8 cellular contexts compared by ENCODE assay signal in genomic region chr17:59620518-59621259, GRCh38. TPM values are rescaled to one million over a fixed set of nuclear protein-coding genes. Genes with fewer than 3 reads are reported as not detected.
DNase-seq lines count a peak whose midpoint lies in the region; ATAC-seq lines count a peak whose summit lies in the region.

No MANE protein-coding gene starts in this region.

- H2BK5ac ChIP-seq in mesenchymal stem cell (ENCODE audit: low read depth, low read length, poor library complexity, severe bottlenecking) = peak overlapping the region; percentile 94

- peak overlapping the region; percentile 48 for H2BK15ac ChIP-seq in mesenchymal stem cell (ENCODE audit: low read depth, poor library complexity, severe bottlenecking)

- H3K79me1 ChIP-seq in mesenchymal stem cell (replicated peaks; ENCODE audit: low read length, poor library complexity, severe bottlenecking) = no peaks in the 10 kb centered on the region

- 10% methylated on average over 3 of the region's 14 CpGs for WGBS in mesenchymal stem cell

- peak overlapping the region in 1 of 2 experiments; percentile 20 for H3K23ac ChIP-seq in mesenchymal stem cell (ENCODE audit: low read length in 2 of 2)

- peak overlapping the region; percentile 99 for H2BK120ac ChIP-seq in mesenchymal stem cell (ENCODE audit: low read depth, low read length)

- H4K91ac ChIP-seq in mesenchymal stem cell (ENCODE audit: low read length) = no peak overlapping the region

- DNase-seq in NCI-H2081 (lab: John Stamatoyannopoulos, UW) (peak; percentile 44 to 65), NCI-H2081 treated with DMSO at 0.1 percent for 48 hours (lab: John Stamatoyannopoulos, UW) (no peak), NCI-H226 (peak; percentile 39), mesenchymal stem cell (peak; percentile 54)
- DNase-seq in activated CD4-positive, alpha-beta T cell treated with anti-CD3 and anti-CD28 coated beads, Interleukin-2, amount 50 U/mL, for 48 hours = peak; percentile 66 to 70
- DNase-seq in stimulated activated CD8-positive, alpha-beta memory T cell treated with anti-CD3 and anti-CD28 coated beads, Interleukin-2, amount 100 ng/mL, for 48 hours (ENCODE audit: low read depth in 2 of 2) = peak; percentile 27 to 52

- H3K14ac ChIP-seq in mesenchymal stem cell (ENCODE audit: low read length in 2 of 2) = peak overlapping the region in 1 of 2 experiments; percentile 98

- H3K27ac ChIP-seq in duodenal mucosa (ENCODE audit: low read depth, low read length) = peak overlapping the region; percentile 99
- peak overlapping the region; percentile 99 for H3K27ac ChIP-seq in mesenchymal stem cell (ENCODE audit: low read length, poor library complexity, severe bottlenecking)

- no peak overlapping the region for H2AFZ ChIP-seq in mesenchymal stem cell (ENCODE audit: low read depth, low read length)

- peak overlapping the region in 1 of 2 experiments; percentile 100 for H3K4ac ChIP-seq in mesenchymal stem cell (ENCODE audit: low read depth in 1 of 2, low read length in 2 of 2)

- H4K8ac ChIP-seq in mesenchymal stem cell (ENCODE audit: low read length) = no peak overlapping the region

- H2BK12ac ChIP-seq in mesenchymal stem cell (ENCODE audit: low read length in 2 of 2) = no peak overlapping the region

- H2AK5ac ChIP-seq in mesenchymal stem cell (ENCODE audit: low read length, severe bottlenecking) = peak overlapping the region; percentile 79

- H3K27me3 ChIP-seq in duodenal mucosa (ENCODE audit: control insufficient read depth in 1 of 2, insufficient read depth in 2 of 2, low read length in 2 of 2) = no peaks in the 10 kb centered on the region
- H3K27me3 ChIP-seq in mesenchymal stem cell (ENCODE audit: control insufficient read depth in 1 of 2, insufficient read depth in 1 of 2, low read length in 2 of 2) = no peaks in the 10 kb centered on the region

- peak overlapping the region; percentile 76 for H3K4me2 ChIP-seq in mesenchymal stem cell (ENCODE audit: low read length, poor library complexity, severe bottlenecking)

- H3K9ac ChIP-seq in duodenal mucosa (ENCODE audit: low read depth in 1 of 2, low read length in 2 of 2) (peak overlapping the region; percentile 96 to 97), mesenchymal stem cell (ENCODE audit: low read length) (peak overlapping the region; percentile 100)

- peak overlapping the region; percentile 96 to 97 for H3K18ac ChIP-seq in mesenchymal stem cell (ENCODE audit: low read depth in 1 of 2, low read length in 2 of 2)

- H3K4me3 ChIP-seq in duodenal mucosa (ENCODE audit: low read depth in 1 of 2, low read length in 2 of 2) = peak overlapping the region; percentile 79 to 98
- H3K4me3 ChIP-seq in mesenchymal stem cell (ENCODE audit: insufficient read depth in 1 of 2, low read depth in 1 of 2, low read length in 2 of 2) = peak overlapping the region; percentile 97 to 98

- H3K9me3 ChIP-seq in duodenal mucosa (ENCODE audit: control insufficient read depth in 1 of 2, low read length in 2 of 2) (no peaks in the 10 kb centered on the region), mesenchymal stem cell (ENCODE audit: control insufficient read depth, low read length) (no peaks in the 10 kb centered on the region)

- no peaks in the 10 kb centered on the region for H3K36me3 ChIP-seq in duodenal mucosa (ENCODE audit: control insufficient read depth in 1 of 2, insufficient read depth in 2 of 2, low read length in 2 of 2)
- H3K36me3 ChIP-seq in mesenchymal stem cell (ENCODE audit: control insufficient read depth in 1 of 2, insufficient read depth in 2 of 2, low read depth in 1 of 2, low read length in 2 of 2) = peaks cover 0 to 21% of the 10 kb centered on the region in 2 experiments

- H3K4me1 ChIP-seq in duodenal mucosa (ENCODE audit: control insufficient read depth in 1 of 2, insufficient read depth in 2 of 2, low read length in 2 of 2) (peaks cover 39 to 42% of the 10 kb centered on the region in 2 donors), mesenchymal stem cell (ENCODE audit: control insufficient read depth, insufficient read depth, low read depth, low read length) (peaks cover 5% of the 10 kb centered on the region)

- ATAC-seq in HG03095 (IDR thresholded peaks at IDR 0.05; ENCODE audit: unreplicated experiment) = no peak

RNA-seq across cellular contexts. Expression of gene CLTC, which starts 1.0 kb away (rescaled TPM):
- 198 TPM for polyA plus RNA-seq in mesenchymal stem cell (2013, experiment 1 of 2)
- polyA plus RNA-seq in mesenchymal stem cell (2013, experiment 2 of 2) = 188 TPM

RNA-seq across cellular contexts. Expression of gene DHX40, which starts 55.3 kb away (rescaled TPM):
- 17.8 TPM for polyA plus RNA-seq in mesenchymal stem cell (2013, experiment 1 of 2)
- polyA plus RNA-seq in mesenchymal stem cell (2013, experiment 2 of 2) = 18.4 TPM
